13 cellular contexts compared by ENCODE assay signal in the genomic region with DNA sequence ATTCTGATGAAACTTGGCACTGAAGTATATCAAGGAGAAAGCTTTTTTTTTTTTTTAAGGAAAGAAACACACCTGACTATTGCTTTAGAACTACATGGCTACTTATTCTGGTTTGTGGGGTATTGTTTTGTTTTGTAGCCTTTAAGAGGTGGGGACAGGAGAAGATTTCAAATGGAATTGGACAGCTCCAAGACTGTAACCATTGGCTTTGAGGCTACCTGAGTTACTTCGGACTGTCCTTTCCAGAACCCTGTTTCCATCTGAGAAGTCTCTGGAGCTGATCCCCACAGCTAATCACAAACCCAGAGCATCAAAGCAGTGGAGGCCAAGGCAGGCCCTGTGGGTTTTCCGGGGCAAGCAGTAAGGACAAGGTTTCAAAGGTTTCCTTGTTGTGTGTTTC. TPM values are rescaled to one million over a fixed set of nuclear protein-coding genes. Genes with fewer than 3 reads are reported as not detected.
DNase-seq lines count a peak whose midpoint lies in the region; ATAC-seq and TF ChIP-seq lines count a peak whose summit lies in the region.
"Had no signal": no experiment of that assay in that cellular context is flagged by ENCODE, and none has a peak within 500 bp of the region (broad histone marks: within the 10 kb centered on the region; RNA-seq: fewer than 3 reads in every experiment).

No MANE protein-coding gene starts in this region.

- peaks cover 5% of the 10 kb centered on the region for H3K36me3 Mint-ChIP-seq in activated naive CD8-positive, alpha-beta T cell
- peaks cover 27% of the 10 kb centered on the region for H3K36me3 Mint-ChIP-seq in activated naive CD8-positive, alpha-beta T cell treated with anti-CD3 and anti-CD28 coated beads for 36 hours
- H3K36me3 Mint-ChIP-seq in activated B cell treated with CpG ODN at 0.5 μM for 24 hours (ENCODE audit: low read depth) (peaks cover 37% of the 10 kb centered on the region), progenitor cell of endocrine pancreas (ENCODE audit: insufficient read depth) (peaks cover 17% of the 10 kb centered on the region)

- no peaks in the 10 kb centered on the region for H3K9me3 Mint-ChIP-seq in activated naive CD8-positive, alpha-beta T cell (ENCODE audit: low read depth)
- no peaks in the 10 kb centered on the region for H3K9me3 Mint-ChIP-seq in activated naive CD8-positive, alpha-beta T cell treated with anti-CD3 and anti-CD28 coated beads for 36 hours
- H3K9me3 Mint-ChIP-seq in activated B cell treated with CpG ODN at 0.5 μM for 24 hours = no peaks in the 10 kb centered on the region
- H3K9me3 Mint-ChIP-seq in progenitor cell of endocrine pancreas (ENCODE audit: low read depth) = no peaks in the 10 kb centered on the region

- H3K27ac ChIP-seq in mesodermal cell (ENCODE audit: low read depth, low read length, severe bottlenecking) (no peak overlapping the region), transverse colon (peak overlapping the region; percentile 33 to 93 (median 46))

- H3K4me1 ChIP-seq in mesodermal cell (ENCODE audit: control insufficient read depth, insufficient read depth, low read length, poor library complexity, severe bottlenecking) = peaks cover 43% of the 10 kb centered on the region
- H3K4me1 ChIP-seq in transverse colon = peaks cover 19 to 84% (median 37%) of the 10 kb centered on the region in 4 donors

- H3K4me3 ChIP-seq in mesodermal cell (ENCODE audit: extremely low read depth, insufficient read depth, low read length, poor library complexity, severe bottlenecking) (peak overlapping the region; percentile 88), transverse colon (no peak overlapping the region)

- H3K27ac Mint-ChIP-seq in activated naive CD8-positive, alpha-beta T cell = peak overlapping the region; percentile 28
- no peak overlapping the region for H3K27ac Mint-ChIP-seq in activated naive CD8-positive, alpha-beta T cell treated with anti-CD3 and anti-CD28 coated beads for 36 hours
- peak overlapping the region; percentile 39 for H3K27ac Mint-ChIP-seq in activated B cell treated with CpG ODN at 0.5 μM for 24 hours
- no peak overlapping the region for H3K27ac Mint-ChIP-seq in progenitor cell of endocrine pancreas
- H3K27ac Mint-ChIP-seq: activated CD4-positive, alpha-beta T cell treated with anti-CD3 and anti-CD28 coated beads for 36 hours had no signal

- H3K27me3 ChIP-seq in transverse colon = no peaks in the 10 kb centered on the region

- ATAC-seq in activated B cell treated with CpG ODN at 0.5 μM for 24 hours (ENCODE audit: low read depth) = no peak
- ATAC-seq: activated CD4-positive, alpha-beta T cell treated with anti-CD3 and anti-CD28 coated beads for 36 hours had no signal

- H3K4me3 Mint-ChIP-seq in activated naive CD8-positive, alpha-beta T cell = no peak overlapping the region
- no peak overlapping the region for H3K4me3 Mint-ChIP-seq in activated naive CD8-positive, alpha-beta T cell treated with anti-CD3 and anti-CD28 coated beads for 36 hours
- H3K4me3 Mint-ChIP-seq in activated B cell treated with CpG ODN at 0.5 μM for 24 hours (no peak overlapping the region), progenitor cell of endocrine pancreas (ENCODE audit: low read depth) (no peak overlapping the region)
- H3K4me3 Mint-ChIP-seq: activated CD4-positive, alpha-beta T cell treated with anti-CD3 and anti-CD28 coated beads for 36 hours had no signal

- 94% methylated on average over 2 of the region's 2 CpGs; no CpG with 5 or more reads in 1 of the 2 experiments for WGBS in mesodermal cell (ENCODE audit: insufficient coverage in 2 of 2), 2 experiments
- 65 to 84% methylated on average over 2 of the region's 2 CpGs for WGBS in transverse colon (ENCODE audit: low coverage in 1 of 2), 2 donors

- H3K9me3 ChIP-seq in mesodermal cell (ENCODE audit: control insufficient read depth, low read length) = no peaks in the 10 kb centered on the region
- H3K9me3 ChIP-seq in transverse colon = no peaks in the 10 kb centered on the region

- in situ Hi-C loops in transverse colon (cut with MboI; ENCODE audit: low pct_ligation_motif_present in 1 of 4, low pct_unique_long_range_greater_than_20kb in 1 of 4, low sequenced_read_pairs in 3 of 4) = loop anchor here in 1 of 4 donors (25.0 kb wide), 1 partner anchor 254 kb away; no protein-coding TSS in a partner anchor

- intact Hi-C loops in activated B cell treated with CpG ODN at 0.5 μM for 24 hours (cut with micrococcal nuclease) (no loop called here), transverse colon (cut with DNase I; ENCODE audit: low total_unique reads) (loop anchor here (5.0 kb wide), 1 partner anchor 166 kb away; no protein-coding TSS in a partner anchor)

- DNase-seq in activated naive CD8-positive, alpha-beta T cell treated with anti-CD3 and anti-CD28 coated beads for 36 hours = no peak
- DNase-seq in activated B cell treated with CpG ODN at 0.5 μM for 24 hours = no peak
- no peak for DNase-seq in transverse colon
- DNase-seq in GM20000 (ENCODE audit: low spot score) = no peak
- DNase-seq in progenitor cell of endocrine pancreas (ENCODE audit: low spot score, unreplicated experiment) = no peak
- no peak for DNase-seq in stimulated activated CD4-positive, alpha-beta T cell treated with anti-CD3 and anti-CD28 coated beads, Interleukin-4, amount 100 ng/mL, for 1 hour
- DNase-seq: activated CD4-positive, alpha-beta T cell treated with anti-CD3 and anti-CD28 coated beads for 36 hours; activated gamma-delta T cell; HCEC 1CT; retina; trophoblast cell had no signal

- POLR2A ChIA-PET in activated B cell treated with CpG ODN at 0.5 μM for 24 hours (lab: Charles Lee) = interaction anchor here (0.9 to 2.1 kb wide), 3 partner anchors 10 to 277 kb away, joined by 3 to 13 read pairs (median 7); no protein-coding TSS in a partner anchor

- CTCF ChIA-PET in activated B cell treated with CpG ODN at 0.5 μM for 24 hours (lab: Charles Lee) = interaction anchor here (0.9 to 2.0 kb wide), 4 partner anchors 14 to 248 kb away, joined by 3 to 6 read pairs (median 3); no protein-coding TSS in a partner anchor

- H3K4me1 Mint-ChIP-seq in activated naive CD8-positive, alpha-beta T cell (ENCODE audit: low read depth) = peaks cover 83% of the 10 kb centered on the region
- peaks cover 55% of the 10 kb centered on the region for H3K4me1 Mint-ChIP-seq in activated naive CD8-positive, alpha-beta T cell treated with anti-CD3 and anti-CD28 coated beads for 36 hours
- H3K4me1 Mint-ChIP-seq in activated B cell treated with CpG ODN at 0.5 μM for 24 hours (peaks cover 78% of the 10 kb centered on the region), progenitor cell of endocrine pancreas (ENCODE audit: low read depth) (peaks cover 54% of the 10 kb centered on the region)

- TF ChIP-seq CTCF in activated B cell treated with CpG ODN at 0.5 μM for 24 hours (IDR thresholded peaks at IDR 0.05) (no peak), transverse colon (IDR thresholded peaks at IDR 0.05) (no peak), GM20000 (IDR thresholded peaks at IDR 0.05; ENCODE audit: extremely low read depth, missing control alignments) (no peak), progenitor cell of endocrine pancreas (IDR thresholded peaks at IDR 0.05; ENCODE audit: unreplicated experiment) (no peak)

- H3K36me3 ChIP-seq in mesodermal cell (ENCODE audit: control insufficient read depth, insufficient read depth, low read length) (peaks cover 78% of the 10 kb centered on the region), transverse colon (no peaks in the 10 kb centered on the region)

- no peak for TF ChIP-seq POLR2A in transverse colon (IDR thresholded peaks at IDR 0.05)

- H3K27me3 Mint-ChIP-seq in activated naive CD8-positive, alpha-beta T cell = no peaks in the 10 kb centered on the region
- H3K27me3 Mint-ChIP-seq in activated naive CD8-positive, alpha-beta T cell treated with anti-CD3 and anti-CD28 coated beads for 36 hours = no peaks in the 10 kb centered on the region
- H3K27me3 Mint-ChIP-seq in activated B cell treated with CpG ODN at 0.5 μM for 24 hours (no peaks in the 10 kb centered on the region), progenitor cell of endocrine pancreas (no peaks in the 10 kb centered on the region)
- H3K27me3 Mint-ChIP-seq: activated CD4-positive, alpha-beta T cell treated with anti-CD3 and anti-CD28 coated beads for 36 hours had no signal

- no peak for TF ChIP-seq EP300 in transverse colon (IDR thresholded peaks at IDR 0.05; ENCODE audit: low read depth)

RNA-seq across cellular contexts. Expression of gene CDC42EP3, which starts 4.7 kb away (rescaled TPM):
- 10 to 100 TPM; 18.6 to 22.2 TPM for total RNA-seq in activated naive CD8-positive, alpha-beta T cell treated with anti-CD3 and anti-CD28 coated beads for 36 hours
- total RNA-seq in activated B cell treated with CpG ODN at 0.5 μM for 24 hours (33.2 and 33.3 TPM in 2 replicates), transverse colon (100 to 1,000 TPM in 1 of 4 donors, 10 to 100 TPM in 3; 20.6 to 104 (median 31.8) TPM), progenitor cell of endocrine pancreas (43.1 and 48.5 TPM in 2 replicates)
- polyA plus RNA-seq in mesodermal cell (2013, experiment 1 of 2) = 47.3 TPM
- polyA plus RNA-seq in mesodermal cell (2013, experiment 2 of 2) = 50.2 TPM

Comparison
In these comparisons a context has a peak if more than half of its experiments do, and no peak if none do; other contexts are left out.
1. H3K27ac Mint-ChIP-seq: peak in activated naive CD8-positive, alpha-beta T cell (single experiment) and activated B cell treated with CpG ODN at 0.5 μM for 24 hours (single experiment); none in activated naive CD8-positive, alpha-beta T cell treated with anti-CD3 and anti-CD28 coated beads for 36 hours (single experiment) and progenitor cell of endocrine pancreas (single experiment).